19 cellular contexts compared by ENCODE assay signal in the genomic region with DNA sequence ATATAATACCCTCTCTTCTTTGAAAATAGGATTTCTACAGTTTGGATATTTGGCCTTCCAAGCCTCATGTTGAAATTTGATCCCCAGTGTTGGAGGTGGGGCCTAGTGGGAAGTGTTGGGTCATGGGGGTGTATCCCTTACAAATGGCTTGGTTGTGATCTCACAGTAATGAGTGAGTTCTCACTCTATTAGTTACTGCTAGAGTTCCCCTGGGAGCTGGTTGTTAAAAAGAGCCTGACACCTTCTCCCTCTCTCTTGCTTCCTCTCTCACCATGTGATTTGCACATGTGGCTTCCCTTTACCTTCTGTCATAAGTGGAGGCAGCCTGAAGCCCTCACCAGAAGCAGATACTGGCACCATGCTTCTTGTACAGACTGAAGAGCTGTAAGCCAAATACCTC.
A peak's percentile ranks its signal among the peaks of the same experiment; 100 is the strongest.
DNase-seq lines count a peak whose midpoint lies in the region; ATAC-seq and TF ChIP-seq lines count a peak whose summit lies in the region.
"Had no signal": no experiment of that assay in that cellular context is flagged by ENCODE, and none has a peak within 500 bp of the region (broad histone marks: within the 10 kb centered on the region; RNA-seq: fewer than 3 reads in every experiment).

No MANE protein-coding gene starts in this region.

- CTCF ChIA-PET in OCI-LY7 (lab: Charles Lee; ENCODE audit: unreplicated experiment) = no interaction called here
- CTCF ChIA-PET in Calu3 (lab: Charles Lee) = no interaction called here

- no peak overlapping the region for H2AFZ ChIP-seq in OCI-LY7 (ENCODE audit: low read length)

- H3K27ac Mint-ChIP-seq in memory B cell (no peak overlapping the region), Calu3 (ENCODE audit: unreplicated experiment) (no peak overlapping the region)
- H3K27ac Mint-ChIP-seq in naive thymus-derived CD8-positive, alpha-beta T cell = no peak overlapping the region

- BruUV-seq in OCI-LY7 (replicated peaks; lab: Mats Ljungman, UMichigan) = no TSS peak
- no TSS peak for BruUV-seq in Calu3 (replicated peaks; lab: Mats Ljungman, UMichigan)

- peaks cover 6% of the 10 kb centered on the region for H3K4me1 ChIP-seq in OCI-LY7 (ENCODE audit: insufficient read depth, low read length, poor library complexity, severe bottlenecking)
- H3K4me1 ChIP-seq: BLaER1, tibial nerve had no signal

- H3K4me3 Mint-ChIP-seq in memory B cell = no peak overlapping the region
- H3K4me3 Mint-ChIP-seq in Calu3 (ENCODE audit: low read depth, unreplicated experiment) = no peak overlapping the region
- no peak overlapping the region for H3K4me3 Mint-ChIP-seq in naive thymus-derived CD8-positive, alpha-beta T cell

- H3K27ac ChIP-seq in OCI-LY7 (ENCODE audit: low read depth, low read length, poor library complexity, severe bottlenecking) = no peak overlapping the region
- H3K27ac ChIP-seq: BLaER1, heart left ventricle, ovary, tibial nerve had no signal

- H3K36me3 ChIP-seq in OCI-LY7 (ENCODE audit: insufficient read depth, low read length) = peaks cover 2% of the 10 kb centered on the region; the same call in 1 of the 2 replicates
- H3K36me3 ChIP-seq: heart left ventricle, ovary, tibial nerve had no signal

- H3K27me3 Mint-ChIP-seq in memory B cell (no peaks in the 10 kb centered on the region), Calu3 (ENCODE audit: unreplicated experiment) (no peaks in the 10 kb centered on the region)
- no peaks in the 10 kb centered on the region for H3K27me3 Mint-ChIP-seq in naive thymus-derived CD8-positive, alpha-beta T cell

- TF ChIP-seq CTCF in OCI-LY7 (conservative IDR thresholded peaks at IDR 0.05; ENCODE audit: low read length) (no peak), Calu3 (IDR thresholded peaks at IDR 0.05; ENCODE audit: unreplicated experiment) (no peak)

- peak; percentile 30 for DNase-seq in OCI-LY7 (ENCODE audit: low spot score)
- DNase-seq in memory B cell (ENCODE audit: low spot score in 2 of 2) = no peak
- DNase-seq in Calu3 = no peak
- DNase-seq in naive thymus-derived CD8-positive, alpha-beta T cell = no peak
- no peak for DNase-seq in iPS-NIHi7 (ENCODE audit: extremely low spot score)
- DNase-seq: activated CD4-positive, alpha-beta T cell treated with anti-CD3 and anti-CD28 coated beads for 1 hour; activated CD8-positive, alpha-beta memory T cell treated with anti-CD3 and anti-CD28 coated beads, Interleukin-2, amount 50 U/mL, for 48 hours; activated naive CD4-positive, alpha-beta T cell; dermis blood vessel endothelial cell; DMS79 treated with DMSO at 0.1 percent for 48 hours; heart left ventricle; NCI-H2029 treated with DMSO at 0.1 percent for 48 hours; ovary had no signal

- H3K4me1 Mint-ChIP-seq in memory B cell = peaks cover 9% of the 10 kb centered on the region
- H3K4me1 Mint-ChIP-seq in Calu3 (ENCODE audit: low read depth, unreplicated experiment) = no peaks in the 10 kb centered on the region
- peaks cover 2 to 5% (median 4%) of the 10 kb centered on the region in 4 donors for H3K4me1 Mint-ChIP-seq in naive thymus-derived CD8-positive, alpha-beta T cell

- no peak overlapping the region for H3K4me2 ChIP-seq in OCI-LY7 (ENCODE audit: low read length)
- H3K4me2 ChIP-seq: BLaER1 had no signal

- no peaks in the 10 kb centered on the region for H3K9me2 ChIP-seq in OCI-LY7 (ENCODE audit: insufficient read depth, low read length)

- peaks cover 14% of the 10 kb centered on the region for H3K36me3 Mint-ChIP-seq in memory B cell
- H3K36me3 Mint-ChIP-seq in Calu3 (ENCODE audit: insufficient read depth, unreplicated experiment) = no peaks in the 10 kb centered on the region
- peaks cover 19 to 41% (median 39%) of the 10 kb centered on the region in 3 donors for H3K36me3 Mint-ChIP-seq in naive thymus-derived CD8-positive, alpha-beta T cell

- H3K9me3 ChIP-seq in OCI-LY7 (ENCODE audit: low read length) = no peaks in the 10 kb centered on the region
- H3K9me3 ChIP-seq: ovary, tibial nerve had no signal

- no peaks in the 10 kb centered on the region for H4K20me1 ChIP-seq in OCI-LY7 (ENCODE audit: insufficient read depth, low read length)

- no peaks in the 10 kb centered on the region for H3K79me2 ChIP-seq in OCI-LY7 (ENCODE audit: insufficient read depth, low read depth, low read length)

- H3K9me3 Mint-ChIP-seq in memory B cell = peaks cover 1% of the 10 kb centered on the region
- peaks cover 2% of the 10 kb centered on the region for H3K9me3 Mint-ChIP-seq in Calu3 (ENCODE audit: low read depth, unreplicated experiment)
- peaks cover 0 to 31% (median 7%) of the 10 kb centered on the region in 9 donors for H3K9me3 Mint-ChIP-seq in naive thymus-derived CD8-positive, alpha-beta T cell

- intact Hi-C loops in OCI-LY7 (cut with micrococcal nuclease; ENCODE audit: unreplicated experiment) (no loop called here), Calu3 (cut with micrococcal nuclease; ENCODE audit: unreplicated experiment) (no loop called here)

- peak; percentile 66 for ATAC-seq in GM19397 (IDR thresholded peaks at IDR 0.05; ENCODE audit: unreplicated experiment)
- ATAC-seq in HG02759 (IDR thresholded peaks at IDR 0.05; ENCODE audit: unreplicated experiment) = peak; percentile 66
- peak; percentile 57 for ATAC-seq in memory B cell (ENCODE audit: low read depth)
- ATAC-seq in naive thymus-derived CD8-positive, alpha-beta T cell = no peak
- ATAC-seq in HG02870 (IDR thresholded peaks at IDR 0.05; ENCODE audit: unreplicated experiment) = no peak
- ATAC-seq: esophagus mucosa, heart left ventricle had no signal

- H3K4me3 ChIP-seq in OCI-LY7 (ENCODE audit: low read depth, low read length, poor library complexity, severe bottlenecking) = no peak overlapping the region
- H3K4me3 ChIP-seq: BLaER1, heart left ventricle, ovary, tibial nerve had no signal

- POLR2A ChIA-PET in OCI-LY7 (lab: Charles Lee) = no interaction called here
- POLR2A ChIA-PET in naive thymus-derived CD8-positive, alpha-beta T cell (lab: Charles Lee) = no interaction called here

Comparison
In these comparisons a context has a peak if more than half of its experiments do, and no peak if none do; other contexts are left out.
1. ATAC-seq: peak in GM19397 (single experiment), HG02759 (single experiment) and memory B cell (single experiment); none in naive thymus-derived CD8-positive, alpha-beta T cell (0 of 2) and HG02870 (single experiment).